Comparison of ENCODE assay signal across 1 cellular context in genomic region chr9:100443781-100444768, GRCh38.
TF ChIP-seq lines count a peak whose summit lies in the region.

No MANE protein-coding gene starts in this region.

TF ChIP-seq in HepG2, 621 proteins besides CTCF, POLR2A, EP300 and RAD21 (continued from another document and continues in another):
- TF ChIP-seq CBX2 (IDR thresholded peaks at IDR 0.05; ENCODE audit: low read depth, low read length) (no peak), CBX2 (CRISPR knock-in tag; IDR thresholded peaks at IDR 0.05; ENCODE audit: low read depth) (no peak), ZBTB3 (CRISPR knock-in tag; IDR thresholded peaks at IDR 0.05; ENCODE audit: borderline replicate concordance, low read depth) (peak; percentile 100), HDAC6 (IDR thresholded peaks at IDR 0.05; ENCODE audit: low read depth, low read length) (no peak), ZNF333 (CRISPR knock-in tag; IDR thresholded peaks at IDR 0.05; ENCODE audit: borderline replicate concordance) (no peak), ZC3H4 (CRISPR knock-in tag; IDR thresholded peaks at IDR 0.05; ENCODE audit: borderline replicate concordance) (no peak), BCL6 (CRISPR knock-in tag; IDR thresholded peaks at IDR 0.05) (peak; percentile 88), HNF4G (IDR thresholded peaks at IDR 0.05; ENCODE audit: borderline replicate concordance, low read depth, low read length) (peak; percentile 24; the same call in 1 of the 2 replicates), HNF4G (CRISPR knock-in tag; IDR thresholded peaks at IDR 0.05; ENCODE audit: borderline replicate concordance, low read depth) (no peak), MIXL1 (CRISPR knock-in tag; IDR thresholded peaks at IDR 0.05) (peak; percentile 83; the same call in 1 of the 2 replicates), ZNF839 (CRISPR knock-in tag; IDR thresholded peaks at IDR 0.05; ENCODE audit: borderline replicate concordance) (no peak), RORA (CRISPR knock-in tag; IDR thresholded peaks at IDR 0.05) (no peak), PCBP1 (IDR thresholded peaks at IDR 0.05; ENCODE audit: borderline replicate concordance, low read depth, low read length) (no peak), HNF4A (CRISPR knock-in tag; IDR thresholded peaks at IDR 0.05) (peak; percentile 84), ZNF282 (IDR thresholded peaks at IDR 0.05; ENCODE audit: partially characterized antibody) (no peak), MZF1 (CRISPR knock-in tag; IDR thresholded peaks at IDR 0.05; ENCODE audit: borderline replicate concordance) (no peak), CHD4 (IDR thresholded peaks at IDR 0.05; ENCODE audit: borderline replicate concordance, low read length) (no peak), ZC3H13 (CRISPR knock-in tag; IDR thresholded peaks at IDR 0.05) (no peak), ZNF24 (IDR thresholded peaks at IDR 0.05) (no peak), FOXK1 (CRISPR knock-in tag; IDR thresholded peaks at IDR 0.05; ENCODE audit: borderline replicate concordance, low read depth) (peak; percentile 89; the same call in 1 of the 2 replicates), ZNF160 (CRISPR knock-in tag; IDR thresholded peaks at IDR 0.05) (no peak), ZNF777 (CRISPR knock-in tag; IDR thresholded peaks at IDR 0.05) (no peak), ARID5B (CRISPR knock-in tag; IDR thresholded peaks at IDR 0.05) (peak; percentile 85), NFYB (CRISPR knock-in tag; IDR thresholded peaks at IDR 0.05) (no peak), SP1 (IDR thresholded peaks at IDR 0.05) (no peak), SP1 (CRISPR knock-in tag; IDR thresholded peaks at IDR 0.05) (no peak), RXRB (CRISPR knock-in tag; IDR thresholded peaks at IDR 0.05; ENCODE audit: borderline replicate concordance) (peak; percentile 72), MED1 (CRISPR knock-in tag; IDR thresholded peaks at IDR 0.05) (peak; percentile 34; the same call in 1 of the 2 replicates), ZNF7 (CRISPR knock-in tag; IDR thresholded peaks at IDR 0.05) (no peak), ZNF138 (CRISPR knock-in tag; IDR thresholded peaks at IDR 0.05; ENCODE audit: low read depth) (no peak), ZNF326 (CRISPR knock-in tag; IDR thresholded peaks at IDR 0.05; ENCODE audit: borderline replicate concordance) (no peak), DRAP1 (CRISPR knock-in tag; IDR thresholded peaks at IDR 0.05) (no peak), ZNF558 (CRISPR knock-in tag; IDR thresholded peaks at IDR 0.05; ENCODE audit: borderline replicate concordance) (no peak), TEAD3 (CRISPR knock-in tag; optimal IDR thresholded peaks at IDR 0.05; ENCODE audit: borderline replicate concordance) (peak; percentile 69), JARID2 (CRISPR knock-in tag; IDR thresholded peaks at IDR 0.05; ENCODE audit: insufficient replicate concordance) (no peak), ZBTB20 (CRISPR knock-in tag; IDR thresholded peaks at IDR 0.05; ENCODE audit: borderline replicate concordance, low read depth) (no peak), ZNF292 (CRISPR knock-in tag; IDR thresholded peaks at IDR 0.05; ENCODE audit: borderline replicate concordance, low read depth) (no peak), ZNF792 (CRISPR knock-in tag; IDR thresholded peaks at IDR 0.05) (no peak), MYPOP (CRISPR knock-in tag; IDR thresholded peaks at IDR 0.05) (peak; percentile 57; the same call in 1 of the 2 replicates), PRDM4 (CRISPR knock-in tag; IDR thresholded peaks at IDR 0.05; ENCODE audit: borderline replicate concordance) (no peak), FOXP1 (IDR thresholded peaks at IDR 0.05) (no peak), FOXP1 (CRISPR knock-in tag; IDR thresholded peaks at IDR 0.05) (peak; percentile 73), SIX4 (CRISPR knock-in tag; IDR thresholded peaks at IDR 0.05) (no peak), ZBTB44 (CRISPR knock-in tag; IDR thresholded peaks at IDR 0.05) (no peak), SP140L (CRISPR knock-in tag; IDR thresholded peaks at IDR 0.05; ENCODE audit: borderline replicate concordance) (no peak), MTF1 (CRISPR knock-in tag; IDR thresholded peaks at IDR 0.05) (no peak), WIZ (CRISPR knock-in tag; IDR thresholded peaks at IDR 0.05) (no peak), FLYWCH1 (CRISPR knock-in tag; IDR thresholded peaks at IDR 0.05) (no peak)
- TF ChIP-seq, protein P1, sequence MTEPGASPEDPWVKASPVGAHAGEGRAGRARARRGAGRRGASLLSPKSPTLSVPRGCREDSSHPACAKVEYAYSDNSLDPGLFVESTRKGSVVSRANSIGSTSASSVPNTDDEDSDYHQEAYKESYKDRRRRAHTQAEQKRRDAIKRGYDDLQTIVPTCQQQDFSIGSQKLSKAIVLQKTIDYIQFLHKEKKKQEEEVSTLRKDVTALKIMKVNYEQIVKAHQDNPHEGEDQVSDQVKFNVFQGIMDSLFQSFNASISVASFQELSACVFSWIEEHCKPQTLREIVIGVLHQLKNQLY (CRISPR knock-in tag; IDR thresholded peaks at IDR 0.05) = 0 out of 2 replicates have a peak, but pooled peaks have one; percentile 33
- TF ChIP-seq, protein P2, sequence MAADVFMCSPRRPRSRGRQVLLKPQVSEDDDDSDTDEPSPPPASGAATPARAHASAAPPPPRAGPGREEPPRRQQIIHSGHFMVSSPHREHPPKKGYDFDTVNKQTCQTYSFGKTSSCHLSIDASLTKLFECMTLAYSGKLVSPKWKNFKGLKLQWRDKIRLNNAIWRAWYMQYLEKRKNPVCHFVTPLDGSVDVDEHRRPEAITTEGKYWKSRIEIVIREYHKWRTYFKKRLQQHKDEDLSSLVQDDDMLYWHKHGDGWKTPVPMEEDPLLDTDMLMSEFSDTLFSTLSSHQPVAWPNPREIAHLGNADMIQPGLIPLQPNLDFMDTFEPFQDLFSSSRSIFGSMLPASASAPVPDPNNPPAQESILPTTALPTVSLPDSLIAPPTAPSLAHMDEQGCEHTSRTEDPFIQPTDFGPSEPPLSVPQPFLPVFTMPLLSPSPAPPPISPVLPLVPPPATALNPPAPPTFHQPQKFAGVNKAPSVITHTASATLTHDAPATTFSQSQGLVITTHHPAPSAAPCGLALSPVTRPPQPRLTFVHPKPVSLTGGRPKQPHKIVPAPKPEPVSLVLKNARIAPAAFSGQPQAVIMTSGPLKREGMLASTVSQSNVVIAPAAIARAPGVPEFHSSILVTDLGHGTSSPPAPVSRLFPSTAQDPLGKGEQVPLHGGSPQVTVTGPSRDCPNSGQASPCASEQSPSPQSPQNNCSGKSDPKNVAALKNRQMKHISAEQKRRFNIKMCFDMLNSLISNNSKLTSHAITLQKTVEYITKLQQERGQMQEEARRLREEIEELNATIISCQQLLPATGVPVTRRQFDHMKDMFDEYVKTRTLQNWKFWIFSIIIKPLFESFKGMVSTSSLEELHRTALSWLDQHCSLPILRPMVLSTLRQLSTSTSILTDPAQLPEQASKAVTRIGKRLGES (CRISPR knock-in tag; IDR thresholded peaks at IDR 0.05; ENCODE audit: borderline replicate concordance) = no peak
- TF ChIP-seq, protein P3, sequence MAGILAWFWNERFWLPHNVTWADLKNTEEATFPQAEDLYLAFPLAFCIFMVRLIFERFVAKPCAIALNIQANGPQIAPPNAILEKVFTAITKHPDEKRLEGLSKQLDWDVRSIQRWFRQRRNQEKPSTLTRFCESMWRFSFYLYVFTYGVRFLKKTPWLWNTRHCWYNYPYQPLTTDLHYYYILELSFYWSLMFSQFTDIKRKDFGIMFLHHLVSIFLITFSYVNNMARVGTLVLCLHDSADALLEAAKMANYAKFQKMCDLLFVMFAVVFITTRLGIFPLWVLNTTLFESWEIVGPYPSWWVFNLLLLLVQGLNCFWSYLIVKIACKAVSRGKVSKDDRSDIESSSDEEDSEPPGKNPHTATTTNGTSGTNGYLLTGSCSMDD (CRISPR knock-in tag; IDR thresholded peaks at IDR 0.05) = no peak
- TF ChIP-seq, protein P4, sequence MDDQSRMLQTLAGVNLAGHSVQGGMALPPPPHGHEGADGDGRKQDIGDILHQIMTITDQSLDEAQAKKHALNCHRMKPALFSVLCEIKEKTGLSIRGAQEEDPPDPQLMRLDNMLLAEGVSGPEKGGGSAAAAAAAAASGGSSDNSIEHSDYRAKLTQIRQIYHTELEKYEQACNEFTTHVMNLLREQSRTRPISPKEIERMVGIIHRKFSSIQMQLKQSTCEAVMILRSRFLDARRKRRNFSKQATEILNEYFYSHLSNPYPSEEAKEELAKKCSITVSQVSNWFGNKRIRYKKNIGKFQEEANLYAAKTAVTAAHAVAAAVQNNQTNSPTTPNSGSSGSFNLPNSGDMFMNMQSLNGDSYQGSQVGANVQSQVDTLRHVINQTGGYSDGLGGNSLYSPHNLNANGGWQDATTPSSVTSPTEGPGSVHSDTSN (CRISPR knock-in tag; IDR thresholded peaks at IDR 0.05; ENCODE audit: borderline replicate concordance) = no peak
- TF ChIP-seq, protein P5, sequence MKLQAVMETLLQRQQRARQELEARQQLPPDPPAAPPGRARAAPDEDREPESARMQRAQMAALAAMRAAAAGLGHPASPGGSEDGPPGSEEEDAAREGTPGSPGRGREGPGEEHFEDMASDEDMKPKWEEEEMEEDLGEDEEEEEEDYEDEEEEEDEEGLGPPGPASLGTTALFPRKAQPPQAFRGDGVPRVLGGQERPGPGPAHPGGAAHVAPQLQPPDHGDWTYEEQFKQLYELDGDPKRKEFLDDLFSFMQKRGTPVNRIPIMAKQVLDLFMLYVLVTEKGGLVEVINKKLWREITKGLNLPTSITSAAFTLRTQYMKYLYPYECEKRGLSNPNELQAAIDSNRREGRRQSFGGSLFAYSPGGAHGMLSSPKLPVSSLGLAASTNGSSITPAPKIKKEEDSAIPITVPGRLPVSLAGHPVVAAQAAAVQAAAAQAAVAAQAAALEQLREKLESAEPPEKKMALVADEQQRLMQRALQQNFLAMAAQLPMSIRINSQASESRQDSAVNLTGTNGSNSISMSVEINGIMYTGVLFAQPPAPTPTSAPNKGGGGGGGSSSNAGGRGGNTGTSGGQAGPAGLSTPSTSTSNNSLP (IDR thresholded peaks at IDR 0.05; ENCODE audit: low read depth, low read length) = peak; percentile 83
